In the genomic region with DNA sequence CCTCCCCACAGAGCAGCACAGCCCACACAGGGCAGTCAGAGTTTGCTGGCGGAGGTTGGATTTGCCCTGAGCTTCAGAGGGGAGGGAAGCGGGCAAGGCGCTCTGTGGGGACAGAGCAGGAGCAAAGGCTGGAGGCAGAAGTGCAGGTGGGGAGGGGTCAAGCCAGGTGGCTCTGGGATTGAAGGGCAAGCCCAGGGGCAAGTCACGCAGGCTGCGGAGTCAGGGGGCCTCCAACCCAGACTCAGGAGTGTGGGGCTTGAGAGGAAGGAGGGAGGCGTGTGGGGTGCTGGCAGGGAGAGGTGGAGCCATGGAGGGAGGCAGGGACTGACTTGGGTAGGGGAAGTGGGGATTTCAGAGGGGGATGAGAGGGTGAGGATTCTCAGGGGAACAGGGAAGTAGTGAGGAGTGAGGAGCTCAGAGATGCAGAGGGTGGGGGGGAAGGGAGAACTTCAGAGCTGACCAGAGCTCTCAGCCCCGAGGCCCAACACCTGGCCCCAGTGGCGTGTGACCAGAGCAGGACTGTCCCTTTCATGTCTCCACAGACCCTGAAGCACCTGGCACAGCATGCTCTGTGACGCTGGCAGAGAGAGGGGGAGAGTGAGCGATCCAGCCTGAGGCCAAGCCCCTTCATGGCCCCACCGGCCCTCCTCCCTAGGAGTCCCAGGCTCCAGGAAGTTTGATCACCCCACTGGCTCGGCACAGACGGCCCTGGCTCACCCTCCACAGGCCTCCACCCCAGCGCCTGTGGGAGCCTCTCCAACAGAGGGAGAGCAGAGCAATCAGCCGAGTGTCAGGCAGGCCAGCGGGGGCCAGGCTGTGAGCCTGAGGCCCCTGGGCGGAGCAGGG, we compare ENCODE assay signal across 8 cellular contexts. TPM values are rescaled to one million over a fixed set of nuclear protein-coding genes. Genes with fewer than 3 reads are reported as not detected.
DNase-seq lines count a peak whose midpoint lies in the region; ATAC-seq and TF ChIP-seq lines count a peak whose summit lies in the region.

No MANE protein-coding gene starts in this region.

- H3K4me3 Mint-ChIP-seq in activated naive CD4-positive, alpha-beta T cell treated with anti-CD3 and anti-CD28 coated beads, Interleukin-2, amount 50 U/mL, for 24 hours: peak overlapping the region; percentile 51

- TF ChIP-seq CTCF in right lobe of liver (IDR thresholded peaks at IDR 0.05) (no peak), vagina (IDR thresholded peaks at IDR 0.05) (no peak)

- H3K27ac Mint-ChIP-seq in activated naive CD4-positive, alpha-beta T cell treated with anti-CD3 and anti-CD28 coated beads, Interleukin-2, amount 50 U/mL, for 24 hours: peak overlapping the region; percentile 94
- peak overlapping the region; percentile 96 to 97 for H3K27ac Mint-ChIP-seq in activated naive CD4-positive, alpha-beta T cell treated with anti-CD3 and anti-CD28 coated beads, Interleukin-2, amount 50 U/mL, for 72 hours

- no peaks in the 10 kb centered on the region for H3K9me3 Mint-ChIP-seq in activated naive CD4-positive, alpha-beta T cell treated with anti-CD3 and anti-CD28 coated beads, Interleukin-2, amount 50 U/mL, for 24 hours
- H3K9me3 Mint-ChIP-seq in activated naive CD4-positive, alpha-beta T cell treated with anti-CD3 and anti-CD28 coated beads, Interleukin-2, amount 50 U/mL, for 72 hours: no peaks in the 10 kb centered on the region

- no peak for ATAC-seq in activated naive CD4-positive, alpha-beta T cell treated with anti-CD3 and anti-CD28 coated beads, Interleukin-2, amount 50 U/mL, for 72 hours
- ATAC-seq in right lobe of liver (peak; percentile 5 to 45 (median 26)), GM19324 (IDR thresholded peaks at IDR 0.05; ENCODE audit: low FRiP score, unreplicated experiment) (no peak)

- H3K36me3 ChIP-seq in right lobe of liver (no peaks in the 10 kb centered on the region), vagina (no peaks in the 10 kb centered on the region)

- WGBS in right lobe of liver (ENCODE audit: insufficient coverage, low coverage, low lambda C conversion rate, missing lambda C conversion rate): 90% methylated on average over 6 of the region's 17 CpGs

- H3K4me3 ChIP-seq in right lobe of liver: no peak overlapping the region
- H3K4me3 ChIP-seq in vagina: no peak overlapping the region

- no peak for DNase-seq in activated naive CD4-positive, alpha-beta T cell treated with anti-CD3 and anti-CD28 coated beads, Interleukin-2, amount 50 U/mL, for 16 hours
- DNase-seq in activated naive CD4-positive, alpha-beta T cell treated with anti-CD3 and anti-CD28 coated beads, Interleukin-2, amount 50 U/mL, for 72 hours (ENCODE audit: low spot score in 2 of 2): no peak
- DNase-seq in right lobe of liver: no peak
- peak; percentile 76 to 91 for DNase-seq in vagina (ENCODE audit: extremely low spot score in 2 of 2)
- DNase-seq in NCI-H526 treated with DMSO at 0.1 percent for 48 hours (lab: John Stamatoyannopoulos, UW): no peak
- no peak for DNase-seq in NCI-H2171 (lab: John Stamatoyannopoulos, UW)

- no peaks in the 10 kb centered on the region for H3K36me3 Mint-ChIP-seq in activated naive CD4-positive, alpha-beta T cell treated with anti-CD3 and anti-CD28 coated beads, Interleukin-2, amount 50 U/mL, for 24 hours
- H3K36me3 Mint-ChIP-seq in activated naive CD4-positive, alpha-beta T cell treated with anti-CD3 and anti-CD28 coated beads, Interleukin-2, amount 50 U/mL, for 72 hours: no peaks in the 10 kb centered on the region

- TF ChIP-seq POLR2A in right lobe of liver (IDR thresholded peaks at IDR 0.05) (no peak), vagina (IDR thresholded peaks at IDR 0.05) (no peak)

- H3K27ac ChIP-seq in right lobe of liver (peak overlapping the region; percentile 15 to 53 (median 20)), vagina (peak overlapping the region; percentile 60)

- H3K27me3 Mint-ChIP-seq in activated naive CD4-positive, alpha-beta T cell treated with anti-CD3 and anti-CD28 coated beads, Interleukin-2, amount 50 U/mL, for 24 hours: no peaks in the 10 kb centered on the region

- peaks cover 83% of the 10 kb centered on the region for H3K4me1 Mint-ChIP-seq in activated naive CD4-positive, alpha-beta T cell treated with anti-CD3 and anti-CD28 coated beads, Interleukin-2, amount 50 U/mL, for 24 hours

- H3K4me1 ChIP-seq in right lobe of liver (peaks cover 0 to 3% (median 0%) of the 10 kb centered on the region in 4 donors), vagina (peaks cover 54% of the 10 kb centered on the region)

- intact Hi-C loops in right lobe of liver (cut with DNase I) (loop anchor here in 1 of 2 donors (10.0 kb wide), 1 partner anchor 74 kb away; no protein-coding TSS in a partner anchor), vagina (cut with DNase I) (no loop called here)

- H3K27me3 ChIP-seq in right lobe of liver: no peaks in the 10 kb centered on the region
- H3K27me3 ChIP-seq in vagina: no peaks in the 10 kb centered on the region

- H3K9me3 ChIP-seq in right lobe of liver (no peaks in the 10 kb centered on the region), vagina (no peaks in the 10 kb centered on the region)

RNA-seq across cellular contexts. Expression of gene SH3BGRL3, which starts 10.8 kb away (rescaled TPM):
- 100 to 1,000 TPM; 261 to 364 TPM for total RNA-seq in activated naive CD4-positive, alpha-beta T cell treated with anti-CD3 and anti-CD28 coated beads, Interleukin-2, amount 50 U/mL, for 72 hours
- total RNA-seq in right lobe of liver: 10 to 100 TPM; 26.3 to 61.8 (median 34.9) TPM
- 115 TPM for total RNA-seq in vagina

RNA-seq across cellular contexts. Expression of gene UBXN11, which starts 15.8 kb away (rescaled TPM):
- total RNA-seq in activated naive CD4-positive, alpha-beta T cell treated with anti-CD3 and anti-CD28 coated beads, Interleukin-2, amount 50 U/mL, for 72 hours: 10 to 100 TPM; 21.0 to 25.8 TPM
- 10 to 100 TPM in 1 of 6 experiments, 1 to 10 TPM in 5; 4.3 to 11.3 (median 7.0) TPM for total RNA-seq in right lobe of liver
- 7.1 TPM for total RNA-seq in vagina

RNA-seq across cellular contexts. Expression of gene CD52, which starts 27.1 kb away (rescaled TPM):
- 100 to 1,000 TPM; 343 to 698 TPM for total RNA-seq in activated naive CD4-positive, alpha-beta T cell treated with anti-CD3 and anti-CD28 coated beads, Interleukin-2, amount 50 U/mL, for 72 hours
- total RNA-seq in right lobe of liver (10 to 100 TPM in 2 of 6 experiments, 1 to 10 TPM in 4; 2.8 to 17.6 (median 8.5) TPM), vagina (8.1 TPM)

RNA-seq across cellular contexts. Expression of gene CEP85, which starts 56.6 kb away (rescaled TPM):
- 10 to 100 TPM; 26.9 to 92.3 TPM for total RNA-seq in activated naive CD4-positive, alpha-beta T cell treated with anti-CD3 and anti-CD28 coated beads, Interleukin-2, amount 50 U/mL, for 72 hours
- total RNA-seq in right lobe of liver (1 to 10 TPM; 5.2 to 7.8 (median 5.8) TPM), vagina (9.1 TPM)

Comparison
In these comparisons a context has a peak if more than half of its experiments do, and no peak if none do; other contexts are left out.
1. DNase-seq: peak in vagina (2 of 2); none in activated naive CD4-positive, alpha-beta T cell treated with anti-CD3 and anti-CD28 coated beads, Interleukin-2, amount 50 U/mL, for 16 hours (single experiment), activated naive CD4-positive, alpha-beta T cell treated with anti-CD3 and anti-CD28 coated beads, Interleukin-2, amount 50 U/mL, for 72 hours (0 of 2), right lobe of liver (0 of 3), NCI-H526 treated with DMSO at 0.1 percent for 48 hours (single experiment) and NCI-H2171 (single experiment).
2. ATAC-seq: peak in right lobe of liver (4 of 4); none in activated naive CD4-positive, alpha-beta T cell treated with anti-CD3 and anti-CD28 coated beads, Interleukin-2, amount 50 U/mL, for 72 hours (0 of 2) and GM19324 (single experiment).
3. RNA of gene CD52, which starts 27.1 kb away (total RNA-seq): 343 to 698 TPM in activated naive CD4-positive, alpha-beta T cell treated with anti-CD3 and anti-CD28 coated beads, Interleukin-2, amount 50 U/mL, for 72 hours; 2.8 to 17.6 TPM in right lobe of liver and 8.1 TPM in vagina (single experiment); every median in the first group is over 10 times any median in the second.